Comparison of ENCODE assay signal across 22 cellular contexts in genomic region chr4:19009886-19010285, GRCh38.
"Had no signal": no experiment of that assay in that cellular context is flagged by ENCODE, and none has a peak within 500 bp of the region (broad histone marks: within the 10 kb centered on the region; RNA-seq: fewer than 3 reads in every experiment).

No MANE protein-coding gene starts in this region.

- H3K9me3 ChIP-seq: body of pancreas, breast epithelium, SJCRH30 had no signal

- H3K4me1 ChIP-seq: body of pancreas, breast epithelium, SJCRH30 had no signal

- H3K27ac ChIP-seq: body of pancreas, breast epithelium, KMS-11, SJCRH30, SK-N-MC had no signal

- H3K4me3 ChIP-seq: body of pancreas, breast epithelium, SJCRH30, SK-N-MC had no signal

- H3K27me3 ChIP-seq: body of pancreas, breast epithelium, SJCRH30 had no signal

- H3K36me3 ChIP-seq: breast epithelium, SJCRH30 had no signal

- H3K9ac ChIP-seq: KMS-11 had no signal

- H3K4me2 ChIP-seq: KMS-11 had no signal

- DNase-seq: activated CD4-positive, alpha-beta T cell treated with anti-CD3 and anti-CD28 coated beads, Interleukin-2, amount 10 ng/mL, durations not matched to agents 24 days and 14 days; activated CD4-positive, alpha-beta T cell treated with anti-CD3 and anti-CD28 coated beads, Interleukin-2, amount 50 U/mL, for 48 hours; activated CD8-positive, alpha-beta T cell treated with anti-CD3 and anti-CD28 coated beads, Interleukin-2, amount 10 ng/mL, durations not matched to agents 7 days and 5 days; activated gamma-delta T cell; activated naive CD4-positive, alpha-beta T cell treated with Interleukin-2 at 50 U/mL for 16 hours; activated naive CD8-positive, alpha-beta T cell treated with anti-CD3 and anti-CD28 coated beads, Interleukin-2, amount 10 ng/mL, durations not matched to agents 7 days and 5 days; activated T-cell treated with anti-CD3 and anti-CD28 coated beads, Interleukin-2, amount 50 U/mL, for 24 hours; body of pancreas; MM.1S; MV-4-11; NCI-H1092; NCI-H1436 treated with DMSO at 0.1 percent for 48 hours; NCI-H1694 treated with DMSO at 0.1 percent for 48 hours; NCI-H2029; NCI-H345; NCI-H524 treated with DMSO at 0.1 percent for 48 hours; SHP77; SJCRH30; T1000 had no signal
